In the genomic region with DNA sequence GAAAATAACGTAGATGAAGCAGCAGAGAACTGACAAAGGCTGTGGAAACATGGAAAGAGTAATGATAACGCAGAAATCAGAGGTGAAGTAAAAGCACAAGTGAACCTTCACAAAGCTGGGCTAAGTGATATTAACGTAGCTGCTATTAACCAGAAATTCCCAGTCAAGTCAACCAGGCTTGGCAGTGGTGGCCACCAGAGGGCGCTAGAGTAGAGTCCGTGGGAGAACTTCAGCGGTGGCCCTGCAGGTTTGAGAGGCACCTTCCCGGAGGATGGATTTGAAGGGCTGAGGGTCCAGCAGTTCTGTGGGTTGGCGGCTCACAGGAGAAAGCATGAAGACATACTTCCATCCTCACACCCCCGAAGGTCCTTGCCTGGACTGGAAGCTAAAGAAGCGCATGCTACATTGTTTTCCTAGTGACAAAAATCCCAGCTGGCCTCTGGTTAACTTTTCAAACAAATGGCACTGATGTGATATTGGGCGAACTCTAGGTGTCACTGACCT, we compare ENCODE assay signal across 9 cellular contexts.
DNase-seq lines count a peak whose midpoint lies in the region; ATAC-seq and TF ChIP-seq lines count a peak whose summit lies in the region.
"Had no signal": no experiment of that assay in that cellular context is flagged by ENCODE, and none has a peak within 500 bp of the region (broad histone marks: within the 10 kb centered on the region; RNA-seq: fewer than 3 reads in every experiment).

No MANE protein-coding gene starts in this region.

- peaks cover 4 to 21% of the 10 kb centered on the region in 2 donors for H3K4me1 ChIP-seq in adrenal gland (replicated peaks in 1 of 2)
- peaks cover 7 to 53% (median 21%) of the 10 kb centered on the region in 12 donors for H3K4me1 ChIP-seq in heart left ventricle
- H3K4me1 ChIP-seq in tibial nerve, result peaks cover 8 to 49% (median 34%) of the 10 kb centered on the region in 4 donors

- intact Hi-C loops in adrenal gland (cut with DNase I) (loop anchor here (2.0 kb wide), 1 partner anchor 254 kb away; no protein-coding TSS in a partner anchor), heart left ventricle (cut with DNase I) (loop anchor here in 9 of 10 donors (1.0 to 10.0 kb wide), 8 partner anchors 54 to 253 kb away; no protein-coding TSS in a partner anchor), posterior vena cava (cut with DNase I) (loop anchor here (2.0 to 10.0 kb wide), 3 partner anchors 142 to 256 kb away; no protein-coding TSS in a partner anchor)

- ATAC-seq in GM18907 (IDR thresholded peaks at IDR 0.05; ENCODE audit: unreplicated experiment) (peak; percentile 44), heart left ventricle (peak; percentile 58 to 86 (median 74))

- H3K36me3 ChIP-seq in adrenal gland (replicated peaks in 1 of 2), result no peaks in the 10 kb centered on the region
- no peaks in the 10 kb centered on the region for H3K36me3 ChIP-seq in heart left ventricle
- no peaks in the 10 kb centered on the region for H3K36me3 ChIP-seq in tibial nerve
- H3K36me3 ChIP-seq: BLaER1 had no signal

- H3K9me3 ChIP-seq in adrenal gland (replicated peaks in 1 of 3) (no peaks in the 10 kb centered on the region), heart left ventricle (no peaks in the 10 kb centered on the region), tibial nerve (no peaks in the 10 kb centered on the region)
- H3K9me3 ChIP-seq: BLaER1 had no signal

- TF ChIP-seq POLR2A in adrenal gland (IDR thresholded peaks at IDR 0.05), result peak in 1 of 2 donors; percentile 20
- TF ChIP-seq POLR2A in heart left ventricle (IDR thresholded peaks at IDR 0.05), result no peak
- no peak for TF ChIP-seq POLR2A in tibial nerve (IDR thresholded peaks at IDR 0.05)

- TF ChIP-seq CTCF in 22Rv1 (IDR thresholded peaks at IDR 0.05) (peak; percentile 98), adrenal gland (IDR thresholded peaks at IDR 0.05) (peak; percentile 90 to 98 (median 96)), heart left ventricle (IDR thresholded peaks at IDR 0.05) (peak; percentile 87 to 98 (median 96)), tibial nerve (IDR thresholded peaks at IDR 0.05) (peak; percentile 91 to 97 (median 94))

- 10 to 16% (median 14%) methylated on average over 9 to 11 of the region's 11 CpGs for WGBS in adrenal gland, 4 donors
- WGBS in heart left ventricle, 4 donors, result 14 to 19% (median 16%) methylated on average over 11 of the region's 11 CpGs
- 14 to 24% methylated on average over 11 of the region's 11 CpGs for WGBS in tibial nerve, 2 donors

- H3K27me3 ChIP-seq in adrenal gland, result no peaks in the 10 kb centered on the region
- peaks cover 0 to 5% (median 0%) of the 10 kb centered on the region in 9 donors for H3K27me3 ChIP-seq in heart left ventricle
- no peaks in the 10 kb centered on the region for H3K27me3 ChIP-seq in tibial nerve
- H3K27me3 ChIP-seq: BLaER1 had no signal

- H3K27ac ChIP-seq in 22Rv1 (no peak overlapping the region), adrenal gland (peak overlapping the region in 4 of 5 donors; percentile 39 to 95 (median 74)), heart left ventricle (peak overlapping the region; percentile 69 to 97 (median 84)), tibial nerve (peak overlapping the region; percentile 91 to 99 (median 98))
- H3K27ac ChIP-seq: BLaER1 had no signal

- DNase-seq in NCI-H1436 treated with DMSO at 0.1 percent for 48 hours (lab: John Stamatoyannopoulos, UW) (peak; percentile 44), T-helper 1 cell (peak; percentile 53 to 82 (median 73)), adrenal gland (peak; percentile 82 to 97 (median 91)), heart left ventricle (peak; percentile 89 to 95 (median 91)), posterior vena cava (ENCODE audit: low spot score) (peak; percentile 97), tibial nerve (ENCODE audit: low spot score in 2 of 2) (peak; percentile 96 to 99)

- H3K4me3 ChIP-seq in adrenal gland, result no peak overlapping the region
- no peak overlapping the region for H3K4me3 ChIP-seq in heart left ventricle
- H3K4me3 ChIP-seq in tibial nerve, result no peak overlapping the region
- H3K4me3 ChIP-seq: BLaER1 had no signal

- peak; percentile 25 to 84 for TF ChIP-seq EP300 in tibial nerve (IDR thresholded peaks at IDR 0.05)

Comparison
In these comparisons a context has a peak if more than half of its experiments do, and no peak if none do; other contexts are left out.
1. DNase-seq: peak in every context shown above with its lines; median percentile 98 in tibial nerve; 97 in posterior vena cava; 91 in adrenal gland; 91 in heart left ventricle; 73 in T-helper 1 cell; 44 in NCI-H1436 treated with DMSO at 0.1 percent for 48 hours.